In genomic region chr6:159063549-159063948, GRCh38 we compare ENCODE assay signal across 11 cellular contexts. TPM values are rescaled to one million over a fixed set of nuclear protein-coding genes. Genes with fewer than 3 reads are reported as not detected.
DNase-seq lines count a peak whose midpoint lies in the region; ATAC-seq and TF ChIP-seq lines count a peak whose summit lies in the region.
"Had no signal": no experiment of that assay in that cellular context is flagged by ENCODE, and none has a peak within 500 bp of the region (broad histone marks: within the 10 kb centered on the region; RNA-seq: fewer than 3 reads in every experiment).

No MANE protein-coding gene starts in this region.

- no peaks in the 10 kb centered on the region for H3K27me3 ChIP-seq in CD8-positive, alpha-beta T cell (ENCODE audit: insufficient read depth, low read length)
- no peaks in the 10 kb centered on the region for H3K27me3 ChIP-seq in thyroid gland

- H3K4me3 Mint-ChIP-seq in CD8-positive, alpha-beta T cell: peak overlapping the region; percentile 55
- H3K4me3 Mint-ChIP-seq in IgD-negative memory B cell: peak overlapping the region in 3 of 4 donors; percentile 64 to 83 (median 72)
- H3K4me3 Mint-ChIP-seq in dendritic cell treated with granulocyte-macrophage colony-stimulating factor and Interleukin-4, amounts not matched to agents 40 ng/mL and 50 ng/mL, for 4 days: peak overlapping the region; percentile 45
- H3K4me3 Mint-ChIP-seq: WTC11 had no signal

- H3K27ac ChIP-seq in CD8-positive, alpha-beta T cell (ENCODE audit: low read depth, low read length): peak overlapping the region; percentile 87
- peak overlapping the region in 16 of 21 experiments; percentile 15 to 87 (median 66) for H3K27ac ChIP-seq in skin epidermis
- no peak overlapping the region for H3K27ac ChIP-seq in thyroid gland
- H3K27ac ChIP-seq: SK-N-MC had no signal

- H3K27me3 Mint-ChIP-seq in CD8-positive, alpha-beta T cell (ENCODE audit: low read depth): no peaks in the 10 kb centered on the region
- H3K27me3 Mint-ChIP-seq in IgD-negative memory B cell: no peaks in the 10 kb centered on the region
- H3K27me3 Mint-ChIP-seq in dendritic cell treated with granulocyte-macrophage colony-stimulating factor and Interleukin-4, amounts not matched to agents 40 ng/mL and 50 ng/mL, for 4 days: peaks cover 4% of the 10 kb centered on the region

- no peak for ATAC-seq in CD8-positive, alpha-beta T cell
- ATAC-seq in GM21423 (IDR thresholded peaks at IDR 0.05; ENCODE audit: unreplicated experiment) (no peak), HG03175 (IDR thresholded peaks at IDR 0.05; ENCODE audit: unreplicated experiment) (no peak)
- ATAC-seq: WTC11 had no signal

- peak overlapping the region; percentile 10 for H3K4me3 ChIP-seq in CD8-positive, alpha-beta T cell (ENCODE audit: low read depth, low read length)
- H3K4me3 ChIP-seq in skin epidermis (no peak overlapping the region), thyroid gland (replicated peaks in 1 of 3) (no peak overlapping the region)
- H3K4me3 ChIP-seq: SK-N-MC had no signal

- H3K4me1 ChIP-seq in CD8-positive, alpha-beta T cell (ENCODE audit: insufficient read depth, low read length): peaks cover 52% of the 10 kb centered on the region
- no peaks in the 10 kb centered on the region for H3K4me1 ChIP-seq in thyroid gland

- H3K9me3 ChIP-seq in CD8-positive, alpha-beta T cell (ENCODE audit: low read length): no peaks in the 10 kb centered on the region
- no peaks in the 10 kb centered on the region for H3K9me3 ChIP-seq in thyroid gland

- peak overlapping the region; percentile 93 for H3K27ac Mint-ChIP-seq in CD8-positive, alpha-beta T cell
- H3K27ac Mint-ChIP-seq in IgD-negative memory B cell: peak overlapping the region; percentile 94 to 99 (median 97)
- peak overlapping the region; percentile 71 for H3K27ac Mint-ChIP-seq in dendritic cell treated with granulocyte-macrophage colony-stimulating factor and Interleukin-4, amounts not matched to agents 40 ng/mL and 50 ng/mL, for 4 days
- H3K27ac Mint-ChIP-seq: WTC11 had no signal

- no peak for TF ChIP-seq POLR2A in thyroid gland (IDR thresholded peaks at IDR 0.05)

- POLR2A ChIA-PET in CD8-positive, alpha-beta T cell (lab: Charles Lee): interaction anchor here (1.0 to 4.4 kb wide), 15 partner anchors 10 to 55 kb away, joined by 3 to 64 read pairs (median 9); partner anchors contain the start of gene TAGAP

- no peaks in the 10 kb centered on the region for H3K36me3 ChIP-seq in CD8-positive, alpha-beta T cell (ENCODE audit: insufficient read depth, low read length)
- H3K36me3 ChIP-seq in thyroid gland: no peaks in the 10 kb centered on the region

- no peaks in the 10 kb centered on the region for H3K36me3 Mint-ChIP-seq in CD8-positive, alpha-beta T cell
- peaks cover 5% of the 10 kb centered on the region for H3K36me3 Mint-ChIP-seq in IgD-negative memory B cell
- H3K36me3 Mint-ChIP-seq in dendritic cell treated with granulocyte-macrophage colony-stimulating factor and Interleukin-4, amounts not matched to agents 40 ng/mL and 50 ng/mL, for 4 days (ENCODE audit: low read depth): peaks cover 5% of the 10 kb centered on the region
- H3K36me3 Mint-ChIP-seq: WTC11 had no signal

- intact Hi-C loops in CD8-positive, alpha-beta T cell (cut with DNase I, micrococcal nuclease): no loop called here
- intact Hi-C loops in dendritic cell treated with granulocyte-macrophage colony-stimulating factor and Interleukin-4, amounts not matched to agents 40 ng/mL and 50 ng/mL, for 4 days (cut with micrococcal nuclease): loop anchor here (2.0 kb wide), 1 partner anchor 19 kb away; the partner anchor contains the start of gene TAGAP
- intact Hi-C loops in thyroid gland (cut with DNase I): no loop called here

- peaks cover 80% of the 10 kb centered on the region for H3K4me1 Mint-ChIP-seq in CD8-positive, alpha-beta T cell (ENCODE audit: low read depth)
- H3K4me1 Mint-ChIP-seq in IgD-negative memory B cell: peaks cover 44 to 59% (median 50%) of the 10 kb centered on the region in 3 donors
- H3K4me1 Mint-ChIP-seq in dendritic cell treated with granulocyte-macrophage colony-stimulating factor and Interleukin-4, amounts not matched to agents 40 ng/mL and 50 ng/mL, for 4 days (ENCODE audit: low read depth): peaks cover 58% of the 10 kb centered on the region

- WGBS in thyroid gland, 2 donors: 92 to 94% methylated on average over 6 of the region's 6 CpGs

- no peak for TF ChIP-seq CTCF in CD8-positive, alpha-beta T cell (IDR thresholded peaks at IDR 0.05)
- TF ChIP-seq CTCF in thyroid gland (IDR thresholded peaks at IDR 0.05): no peak

- H3K9me3 Mint-ChIP-seq in CD8-positive, alpha-beta T cell: no peaks in the 10 kb centered on the region
- no peaks in the 10 kb centered on the region for H3K9me3 Mint-ChIP-seq in IgD-negative memory B cell
- no peaks in the 10 kb centered on the region for H3K9me3 Mint-ChIP-seq in dendritic cell treated with granulocyte-macrophage colony-stimulating factor and Interleukin-4, amounts not matched to agents 40 ng/mL and 50 ng/mL, for 4 days
- H3K9me3 Mint-ChIP-seq: WTC11 had no signal

- no peak for DNase-seq in CD8-positive, alpha-beta T cell
- DNase-seq in thyroid gland: no peak
- DNase-seq: NCI-H510A treated with DMSO at 0.1 percent for 48 hours had no signal

- CTCF ChIA-PET in CD8-positive, alpha-beta T cell (lab: Charles Lee): interaction anchor here (0.7 to 4.6 kb wide), 17 partner anchors 11 to 73 kb away, joined by 3 to 59 read pairs (median 4); partner anchors contain the start of gene TAGAP

RNA-seq across cellular contexts. Expression of gene TAGAP, which starts 18.8 kb away (rescaled TPM):
- total RNA-seq in CD8-positive, alpha-beta T cell: 100 to 1,000 TPM; 136 to 137 TPM
- polyA plus RNA-seq in IgD-negative memory B cell: 157 TPM
- 1 to 10 TPM; 1.1 to 3.7 (median 1.7) TPM for total RNA-seq in thyroid gland
- total RNA-seq: LHCN-M2 had no signal

Comparison
In these comparisons a context has a peak if more than half of its experiments do, and no peak if none do; other contexts are left out.
1. H3K27ac ChIP-seq: peak in CD8-positive, alpha-beta T cell (single experiment) and skin epidermis (16 of 21); none in thyroid gland (0 of 3).
2. RNA of gene TAGAP, which starts 18.8 kb away (total RNA-seq): 136 to 137 TPM in CD8-positive, alpha-beta T cell; 1.1 to 3.7 TPM in thyroid gland; every median in the first group is over 10 times any median in the second.
3. Peak in every context shown above with its lines, with median percentiles within 50 percentile points of each other: H3K27ac Mint-ChIP-seq and H3K4me3 Mint-ChIP-seq.